ENCODE assay signal across 8 cellular contexts in genomic region chr3:15645740-15646490, GRCh38. TPM values are rescaled to one million over a fixed set of nuclear protein-coding genes. Genes with fewer than 3 reads are reported as not detected.
DNase-seq lines count a peak whose midpoint lies in the region; ATAC-seq and TF ChIP-seq lines count a peak whose summit lies in the region.
"Had no signal": no experiment of that assay in that cellular context is flagged by ENCODE, and none has a peak within 500 bp of the region (broad histone marks: within the 10 kb centered on the region; RNA-seq: fewer than 3 reads in every experiment).

No MANE protein-coding gene starts in this region.

- H3K36me3 ChIP-seq in tibial artery, result peaks cover 0 to 5% (median 0%) of the 10 kb centered on the region in 3 donors

- no peaks in the 10 kb centered on the region for H3K9me3 ChIP-seq in tibial artery

- TF ChIP-seq CTCF in tibial artery (IDR thresholded peaks at IDR 0.05) (no peak), coronary artery (IDR thresholded peaks at IDR 0.05) (no peak)

- ATAC-seq in HG03442 (IDR thresholded peaks at IDR 0.05; ENCODE audit: unreplicated experiment), result no peak

- no peaks in the 10 kb centered on the region for H3K27me3 ChIP-seq in tibial artery

- H3K27ac ChIP-seq in tibial artery (peak overlapping the region; percentile 56 to 64), coronary artery (peak overlapping the region in 1 of 2 donors; percentile 82)

- intact Hi-C loops in tibial artery (cut with DNase I; ENCODE audit: low total_unique reads), result no loop called here

- peak overlapping the region in 1 of 2 donors; percentile 15 for H3K4me3 ChIP-seq in tibial artery
- no peak overlapping the region for H3K4me3 ChIP-seq in coronary artery

- DNase-seq in HS-5 (ENCODE audit: low read depth) (peak; percentile 95), amniotic stem cell (lab: John Stamatoyannopoulos, UW) (peak; percentile 91), islet precursor cell (peak; percentile 94), tibial artery (peak in 1 of 2 donors; percentile 37), coronary artery (ENCODE audit: low spot score) (no peak), mucosa of gallbladder (ENCODE audit: low spot score) (no peak)
- DNase-seq: NCI-H774 had no signal

- H3K4me1 ChIP-seq in tibial artery, result peaks cover 0 to 39% (median 21%) of the 10 kb centered on the region in 4 donors

RNA-seq across cellular contexts. Expression of gene BTD, which starts 44.4 kb away (rescaled TPM):
- total RNA-seq in mucosa of gallbladder, result 45.9 TPM

RNA-seq across cellular contexts. Expression of gene HACL1, which starts 44.5 kb away (rescaled TPM):
- 22.5 TPM for total RNA-seq in mucosa of gallbladder

Comparison
In these comparisons a context has a peak if more than half of its experiments do, and no peak if none do; other contexts are left out.
1. DNase-seq: peak in HS-5 (single experiment), amniotic stem cell (single experiment) and islet precursor cell (single experiment); none in coronary artery (single experiment) and mucosa of gallbladder (single experiment).